In the genomic region with DNA sequence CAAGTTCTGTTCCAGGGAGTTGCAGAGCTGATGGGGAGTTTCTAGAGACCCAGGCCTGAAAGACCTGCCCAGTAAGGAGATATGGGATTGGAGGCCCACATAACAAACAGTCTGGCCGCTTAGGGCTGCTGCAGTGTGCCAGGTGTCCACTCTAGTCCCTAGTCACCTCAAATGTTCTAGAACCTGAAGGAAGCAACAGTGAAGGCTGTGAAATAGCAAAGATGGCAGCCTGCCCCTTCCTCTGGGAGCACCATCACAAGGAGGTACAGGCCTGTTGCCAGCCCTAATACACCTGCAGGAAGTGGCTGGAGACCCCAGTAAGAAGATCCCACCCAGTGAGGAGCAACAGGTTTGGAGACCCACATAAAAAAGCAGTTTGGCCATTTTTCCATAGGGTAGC, we compare ENCODE assay signal across 25 cellular contexts.
"Had no signal": no experiment of that assay in that cellular context is flagged by ENCODE, and none has a peak within 500 bp of the region (broad histone marks: within the 10 kb centered on the region; RNA-seq: fewer than 3 reads in every experiment).

No MANE protein-coding gene starts in this region.

- H3K27ac ChIP-seq: colonic mucosa, coronary artery, dorsolateral prefrontal cortex, epithelial cell of prostate, esophagus muscularis mucosa, esophagus squamous epithelium, foreskin keratinocyte, gastrocnemius medialis, gastroesophageal sphincter, heart left ventricle, heart right ventricle had no signal

- H3K9me3 ChIP-seq: colonic mucosa, gastrocnemius medialis, gastroesophageal sphincter, heart left ventricle had no signal

- DNase-seq: colonic mucosa; cortex of kidney; dermis blood vessel endothelial cell; dorsolateral prefrontal cortex; effector CD4-positive, alpha-beta T cell; effector CD8-positive, alpha-beta T cell; effector memory CD4-positive, alpha-beta T cell; effector memory CD8-positive, alpha-beta T cell; endodermal cell; erythroblast; esophagus squamous epithelium; foreskin fibroblast; foreskin keratinocyte; foreskin melanocyte; gastrocnemius medialis; glutamatergic neuron; head of caudate nucleus; heart left ventricle; heart right ventricle had no signal

- H3K27me3 ChIP-seq: colonic mucosa, dorsolateral prefrontal cortex, esophagus muscularis mucosa, esophagus squamous epithelium, foreskin keratinocyte, gastrocnemius medialis, gastroesophageal sphincter, heart left ventricle, heart right ventricle had no signal

- ATAC-seq: effector memory CD8-positive, alpha-beta T cell; esophagus mucosa; foreskin keratinocyte; gastrocnemius medialis; gastroesophageal sphincter; heart left ventricle; heart right ventricle had no signal

- H3K27me3 Mint-ChIP-seq: dendritic cell treated with granulocyte-macrophage colony-stimulating factor and Interleukin-4, amounts not matched to agents 40 ng/mL and 50 ng/mL, for 4 days; effector memory CD8-positive, alpha-beta T cell had no signal

- H3K4me3 Mint-ChIP-seq: dendritic cell treated with granulocyte-macrophage colony-stimulating factor and Interleukin-4, amounts not matched to agents 40 ng/mL and 50 ng/mL, for 4 days; effector memory CD8-positive, alpha-beta T cell; endodermal cell had no signal

- H3K27ac Mint-ChIP-seq: dendritic cell treated with granulocyte-macrophage colony-stimulating factor and Interleukin-4, amounts not matched to agents 40 ng/mL and 50 ng/mL, for 4 days; effector memory CD8-positive, alpha-beta T cell; endodermal cell had no signal
